3 cellular contexts compared by ENCODE assay signal in the genomic region with DNA sequence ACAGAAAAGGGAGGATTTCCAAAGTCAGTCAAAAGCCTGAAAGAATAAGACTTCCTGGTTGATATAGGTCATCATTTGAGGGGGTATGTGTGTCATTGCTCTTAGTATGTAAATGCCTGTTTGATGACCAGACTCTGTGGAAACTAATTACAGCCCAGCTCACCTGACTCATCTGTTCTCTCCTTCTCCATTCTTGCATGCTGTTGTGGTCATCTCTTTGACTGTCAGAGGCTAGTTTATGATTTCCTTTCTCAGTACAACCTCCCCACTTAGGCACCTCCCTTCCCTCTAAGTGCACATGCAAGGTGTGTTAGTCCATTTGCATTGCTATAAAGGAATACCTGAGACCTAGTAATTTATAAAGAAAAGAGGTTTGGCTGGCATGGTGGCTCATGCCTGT.
A peak's percentile ranks its signal among the peaks of the same experiment; 100 is the strongest.
TF ChIP-seq lines count a peak whose summit lies in the region.

No MANE protein-coding gene starts in this region.

TF ChIP-seq in A549, 52 proteins besides CTCF, POLR2A, EP300 and RAD21:
- TF ChIP-seq FOSL2 (IDR thresholded peaks at IDR 0.05) (no peak), FOSL2 (CRISPR knock-in tag; IDR thresholded peaks at IDR 0.05) (peak; percentile 15; the same call in 1 of the 2 replicates), HOXB5 (CRISPR knock-in tag; IDR thresholded peaks at IDR 0.05) (no peak)

TF ChIP-seq in HCT116, 20 proteins besides CTCF, POLR2A, EP300 and RAD21:
- TF ChIP-seq SP1 (IDR thresholded peaks at IDR 0.05; ENCODE audit: low read depth) (peak; percentile 50; the same call in 1 of the 2 replicates), JUND (IDR thresholded peaks at IDR 0.05) (peak; percentile 56), ATF3 (IDR thresholded peaks at IDR 0.05) (no peak), CEBPB (IDR thresholded peaks at IDR 0.05; ENCODE audit: low read depth) (peak; percentile 52; the same call in 1 of the 2 replicates), FOSL1 (IDR thresholded peaks at IDR 0.05; ENCODE audit: low read depth) (peak; percentile 57), EZH2phosphoT487 (IDR thresholded peaks at IDR 0.05; ENCODE audit: borderline replicate concordance) (no peak), ZFX (IDR thresholded peaks at IDR 0.05) (no peak), YY1 (IDR thresholded peaks at IDR 0.05; ENCODE audit: extremely low read depth, insufficient replicate concordance, low read depth, low read length) (no peak)
- TF ChIP-seq, protein P1, sequence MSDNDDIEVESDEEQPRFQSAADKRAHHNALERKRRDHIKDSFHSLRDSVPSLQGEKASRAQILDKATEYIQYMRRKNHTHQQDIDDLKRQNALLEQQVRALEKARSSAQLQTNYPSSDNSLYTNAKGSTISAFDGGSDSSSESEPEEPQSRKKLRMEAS (IDR thresholded peaks at IDR 0.05), result peak; percentile 42; the same call in 1 of the 2 replicates
TF ChIP-seq in HCT116: peak in this region for 5.

TF ChIP-seq in HepG2, 621 proteins besides CTCF, POLR2A, EP300 and RAD21:
- TF ChIP-seq DMTF1 (CRISPR knock-in tag; IDR thresholded peaks at IDR 0.05) (no peak), ZNF503 (CRISPR knock-in tag; IDR thresholded peaks at IDR 0.05) (no peak), ZNF253 (CRISPR knock-in tag; IDR thresholded peaks at IDR 0.05; ENCODE audit: borderline replicate concordance) (no peak), ZNF615 (CRISPR knock-in tag; IDR thresholded peaks at IDR 0.05; ENCODE audit: borderline replicate concordance) (no peak), ZSCAN5A (CRISPR knock-in tag; IDR thresholded peaks at IDR 0.05; ENCODE audit: borderline replicate concordance) (no peak), NR3C1 (CRISPR knock-in tag; IDR thresholded peaks at IDR 0.05) (no peak), ZNF441 (CRISPR knock-in tag; IDR thresholded peaks at IDR 0.05; ENCODE audit: borderline replicate concordance) (no peak), ISX (CRISPR knock-in tag; conservative IDR thresholded peaks at IDR 0.05) (no peak), FOXM1 (CRISPR knock-in tag; IDR thresholded peaks at IDR 0.05) (no peak), CHD2 (IDR thresholded peaks at IDR 0.05; ENCODE audit: low read depth, low read length) (no peak), MAFG (CRISPR knock-in tag; IDR thresholded peaks at IDR 0.05) (no peak), HOXA3 (CRISPR knock-in tag; IDR thresholded peaks at IDR 0.05) (no peak), GTF3A (CRISPR knock-in tag; conservative IDR thresholded peaks at IDR 0.05) (no peak), CBFB (CRISPR knock-in tag; IDR thresholded peaks at IDR 0.05) (no peak), ZNF230 (CRISPR knock-in tag; IDR thresholded peaks at IDR 0.05) (no peak)
- TF ChIP-seq, protein P2, sequence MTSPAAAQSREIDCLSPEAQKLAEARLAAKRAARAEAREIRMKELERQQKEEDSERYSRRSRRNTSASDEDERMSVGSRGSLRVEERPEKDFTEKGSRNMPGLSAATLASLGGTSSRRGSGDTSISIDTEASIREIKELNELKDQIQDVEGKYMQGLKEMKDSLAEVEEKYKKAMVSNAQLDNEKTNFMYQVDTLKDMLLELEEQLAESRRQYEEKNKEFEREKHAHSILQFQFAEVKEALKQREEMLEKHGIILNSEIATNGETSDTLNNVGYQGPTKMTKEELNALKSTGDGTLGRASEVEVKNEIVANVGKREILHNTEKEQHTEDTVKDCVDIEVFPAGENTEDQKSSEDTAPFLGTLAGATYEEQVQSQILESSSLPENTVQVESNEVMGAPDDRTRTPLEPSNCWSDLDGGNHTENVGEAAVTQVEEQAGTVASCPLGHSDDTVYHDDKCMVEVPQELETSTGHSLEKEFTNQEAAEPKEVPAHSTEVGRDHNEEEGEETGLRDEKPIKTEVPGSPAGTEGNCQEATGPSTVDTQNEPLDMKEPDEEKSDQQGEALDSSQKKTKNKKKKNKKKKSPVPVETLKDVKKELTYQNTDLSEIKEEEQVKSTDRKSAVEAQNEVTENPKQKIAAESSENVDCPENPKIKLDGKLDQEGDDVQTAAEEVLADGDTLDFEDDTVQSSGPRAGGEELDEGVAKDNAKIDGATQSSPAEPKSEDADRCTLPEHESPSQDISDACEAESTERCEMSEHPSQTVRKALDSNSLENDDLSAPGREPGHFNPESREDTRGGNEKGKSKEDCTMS (CRISPR knock-in tag; conservative IDR thresholded peaks at IDR 0.05), result no peak
- TF ChIP-seq, protein P3, sequence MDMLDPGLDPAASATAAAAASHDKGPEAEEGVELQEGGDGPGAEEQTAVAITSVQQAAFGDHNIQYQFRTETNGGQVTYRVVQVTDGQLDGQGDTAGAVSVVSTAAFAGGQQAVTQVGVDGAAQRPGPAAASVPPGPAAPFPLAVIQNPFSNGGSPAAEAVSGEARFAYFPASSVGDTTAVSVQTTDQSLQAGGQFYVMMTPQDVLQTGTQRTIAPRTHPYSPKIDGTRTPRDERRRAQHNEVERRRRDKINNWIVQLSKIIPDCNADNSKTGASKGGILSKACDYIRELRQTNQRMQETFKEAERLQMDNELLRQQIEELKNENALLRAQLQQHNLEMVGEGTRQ (IDR thresholded peaks at IDR 0.05; ENCODE audit: low read depth, low read length), result no peak
- TF ChIP-seq, protein P3 (CRISPR knock-in tag; IDR thresholded peaks at IDR 0.05; ENCODE audit: borderline replicate concordance), result no peak
